9 cellular contexts compared by ENCODE assay signal in the genomic region with DNA sequence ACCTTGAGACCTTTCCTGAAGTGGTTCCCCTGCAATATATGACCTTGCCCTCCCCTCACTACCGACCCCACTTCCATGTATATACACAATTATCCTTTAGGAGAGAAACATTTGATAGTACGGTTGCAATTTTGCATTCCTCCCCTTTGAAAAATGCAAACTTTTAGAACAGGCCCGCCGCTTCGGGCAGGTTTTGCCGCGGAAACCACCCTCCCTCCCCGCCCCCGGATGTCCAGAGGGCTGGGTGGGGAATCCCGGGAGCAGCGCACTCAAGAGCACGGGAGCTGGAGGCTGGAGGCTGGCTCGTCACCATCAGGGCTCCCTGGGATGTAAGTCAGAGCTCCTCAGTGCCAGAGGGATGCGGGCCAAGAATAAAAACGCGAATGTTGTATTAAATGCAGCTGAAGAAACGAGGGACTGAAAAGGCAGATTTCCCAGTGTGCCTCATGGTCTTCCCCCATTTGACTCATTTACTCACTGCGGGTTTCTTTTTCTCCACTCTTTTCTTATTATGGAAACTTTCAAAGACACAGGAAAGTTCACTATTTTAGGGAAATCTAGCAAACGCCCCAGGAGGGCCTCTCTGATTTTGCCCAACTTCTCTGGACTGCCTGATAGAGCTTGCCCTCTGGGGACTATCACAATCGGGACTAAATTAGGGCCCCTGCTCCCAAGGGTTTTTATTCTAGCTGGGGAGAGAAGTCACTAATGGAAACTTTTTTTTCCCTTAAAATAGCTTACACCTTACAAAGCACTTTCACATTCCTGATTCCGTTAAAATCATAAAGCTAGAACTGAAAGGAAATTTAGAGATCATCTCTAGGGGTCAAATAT. TPM values are rescaled to one million over a fixed set of nuclear protein-coding genes. Genes with fewer than 3 reads are reported as not detected.
A peak's percentile ranks its signal among the peaks of the same experiment; 100 is the strongest.
DNase-seq lines count a peak whose midpoint lies in the region; ATAC-seq and TF ChIP-seq lines count a peak whose summit lies in the region.
"Had no signal": no experiment of that assay in that cellular context is flagged by ENCODE, and none has a peak within 500 bp of the region (broad histone marks: within the 10 kb centered on the region; RNA-seq: fewer than 3 reads in every experiment).

No MANE protein-coding gene starts in this region.

- H3K27ac Mint-ChIP-seq in CD4-positive, CD25-positive, alpha-beta regulatory T cell, result peak overlapping the region in 2 of 3 donors; percentile 98 to 100

- peak overlapping the region; percentile 52 for H3K4me3 ChIP-seq in CD4-positive, CD25-positive, alpha-beta regulatory T cell (ENCODE audit: low read depth, low read length)
- peak overlapping the region in 9 of 10 donors; percentile 2 to 43 (median 35) for H3K4me3 ChIP-seq in heart right ventricle
- H3K4me3 ChIP-seq: K562 had no signal

- no peaks in the 10 kb centered on the region for H3K36me3 ChIP-seq in CD4-positive, CD25-positive, alpha-beta regulatory T cell (ENCODE audit: control insufficient read depth, insufficient read depth, low read length)
- no peaks in the 10 kb centered on the region for H3K36me3 ChIP-seq in heart right ventricle

- intact Hi-C loops in heart right ventricle (cut with DNase I), result loop anchor here in 4 of 10 donors (5.0 to 10.0 kb wide), 3 partner anchors 53 to 96 kb away; partner anchors contain the start of gene FBXL22 (in 3 of the 4)
- intact Hi-C loops in posterior cingulate gyrus (cut with DNase I), result no loop called here

- H3K27ac ChIP-seq in CD4-positive, CD25-positive, alpha-beta regulatory T cell (ENCODE audit: insufficient read depth, low read length, poor library complexity, severe bottlenecking), result peak overlapping the region; percentile 99
- peak overlapping the region in 9 of 10 donors; percentile 94 to 100 (median 98) for H3K27ac ChIP-seq in heart right ventricle

- no peaks in the 10 kb centered on the region for H3K9me3 Mint-ChIP-seq in CD4-positive, CD25-positive, alpha-beta regulatory T cell

- H3K9me3 ChIP-seq in CD4-positive, CD25-positive, alpha-beta regulatory T cell (ENCODE audit: control insufficient read depth in 2 of 2, low read length in 2 of 2), result no peaks in the 10 kb centered on the region
- no peaks in the 10 kb centered on the region for H3K9me3 ChIP-seq in heart right ventricle

- peak overlapping the region; percentile 1 to 92 (median 90) for H3K4me3 Mint-ChIP-seq in CD4-positive, CD25-positive, alpha-beta regulatory T cell

- no peaks in the 10 kb centered on the region for H3K27me3 ChIP-seq in CD4-positive, CD25-positive, alpha-beta regulatory T cell (ENCODE audit: control insufficient read depth, insufficient read depth, low read length)
- no peaks in the 10 kb centered on the region for H3K27me3 ChIP-seq in heart right ventricle

- peaks cover 6% of the 10 kb centered on the region for H3K27me3 Mint-ChIP-seq in CD4-positive, CD25-positive, alpha-beta regulatory T cell

- 7 to 9% methylated on average over 21 of the region's 21 CpGs for WGBS in heart right ventricle, 2 donors

- no peaks in the 10 kb centered on the region for H3K36me3 Mint-ChIP-seq in CD4-positive, CD25-positive, alpha-beta regulatory T cell

- H3K4me1 ChIP-seq in CD4-positive, CD25-positive, alpha-beta regulatory T cell (ENCODE audit: control insufficient read depth, insufficient read depth, low read length, poor library complexity, severe bottlenecking), result peaks cover 85% of the 10 kb centered on the region
- H3K4me1 ChIP-seq in heart right ventricle, result peaks cover 5 to 84% (median 39%) of the 10 kb centered on the region in 9 donors

- no peak for ATAC-seq in CD4-positive, CD25-positive, alpha-beta regulatory T cell (ENCODE audit: low read depth in 2 of 2)
- peak in 6 of 8 donors; percentile 18 to 45 (median 27) for ATAC-seq in heart right ventricle
- ATAC-seq in GM18517 (IDR thresholded peaks at IDR 0.05; ENCODE audit: unreplicated experiment), result no peak
- ATAC-seq in GM21576 (IDR thresholded peaks at IDR 0.05; ENCODE audit: unreplicated experiment), result no peak
- no peak for ATAC-seq in HG03280 (IDR thresholded peaks at IDR 0.05; ENCODE audit: unreplicated experiment)
- ATAC-seq: K562 had no signal

- DNase-seq in CD4-positive, CD25-positive, alpha-beta regulatory T cell, result peak in 2 of 3 donors; percentile 34 to 45
- DNase-seq in LoVo (ENCODE audit: low spot score), result peak; percentile 35
- peak; percentile 82 for DNase-seq in amniotic epithelial cell (ENCODE audit: low read depth)
- peak; percentile 80 to 86 for DNase-seq in heart right ventricle
- DNase-seq in posterior cingulate gyrus, result peak in 7 of 10 donors; percentile 18 to 89 (median 32)

- H3K4me1 Mint-ChIP-seq in CD4-positive, CD25-positive, alpha-beta regulatory T cell, result peaks cover 3 to 56% (median 45%) of the 10 kb centered on the region in 4 donors

- no peak for TF ChIP-seq CTCF in heart right ventricle (IDR thresholded peaks at IDR 0.05)

RNA-seq across cellular contexts. Expression of gene USP3, which starts 2.9 kb away (rescaled TPM):
- total RNA-seq in CD4-positive, CD25-positive, alpha-beta regulatory T cell, result 223 TPM
- 10 to 100 TPM; 49.5 to 57.2 (median 55.3) TPM for polyA plus RNA-seq in CD4-positive, CD25-positive, alpha-beta regulatory T cell
- 10 to 100 TPM; 11.4 to 23.7 (median 17.6) TPM for total RNA-seq in heart right ventricle
- 10 to 100 TPM in 1 of 2 donors, 1 to 10 TPM in 1; 8.4 to 15.4 TPM for polyA plus RNA-seq in heart right ventricle

Comparison
In these comparisons a context has a peak if more than half of its experiments do, and no peak if none do; other contexts are left out.
1. ATAC-seq: peak in heart right ventricle (6 of 8); none in CD4-positive, CD25-positive, alpha-beta regulatory T cell (0 of 2), GM18517 (single experiment), GM21576 (single experiment) and HG03280 (single experiment).
2. DNase-seq: peak in every context shown above with its lines; median percentile 83 in heart right ventricle; 82 in amniotic epithelial cell; 40 in CD4-positive, CD25-positive, alpha-beta regulatory T cell; 35 in LoVo; 32 in posterior cingulate gyrus.